11 cellular contexts compared by ENCODE assay signal in the genomic region with DNA sequence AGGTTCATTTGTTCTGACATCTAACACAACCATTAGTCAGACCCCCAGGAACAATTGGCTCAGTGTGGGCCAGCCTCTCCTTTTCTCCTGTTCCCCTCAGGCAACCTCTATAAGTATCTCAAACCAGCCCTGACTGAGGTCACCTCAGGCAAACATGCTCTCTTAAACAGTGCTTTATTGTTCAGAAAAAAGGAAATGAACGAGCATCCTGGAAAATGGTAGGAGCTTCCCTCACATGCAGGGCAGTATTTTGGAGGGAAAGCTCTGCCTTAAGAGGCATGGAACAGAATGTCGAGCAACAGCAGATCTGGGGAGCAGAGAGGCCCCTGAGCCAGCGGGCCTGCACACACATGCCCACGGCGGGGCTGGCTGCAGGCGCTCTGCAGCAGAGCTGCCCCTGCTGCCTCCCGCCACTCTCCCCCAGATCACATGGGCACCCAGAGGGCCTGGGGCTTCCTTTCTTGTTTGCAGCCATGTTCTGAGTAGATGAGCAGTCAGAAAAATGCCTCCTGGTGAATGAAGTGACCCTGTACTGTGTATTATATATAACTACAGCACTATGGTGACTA. TPM values are rescaled to one million over a fixed set of nuclear protein-coding genes. Genes with fewer than 3 reads are reported as not detected.
A peak's percentile ranks its signal among the peaks of the same experiment; 100 is the strongest.
DNase-seq lines count a peak whose midpoint lies in the region; ATAC-seq and TF ChIP-seq lines count a peak whose summit lies in the region.
"Had no signal": no experiment of that assay in that cellular context is flagged by ENCODE, and none has a peak within 500 bp of the region (broad histone marks: within the 10 kb centered on the region; RNA-seq: fewer than 3 reads in every experiment).

No MANE protein-coding gene starts in this region.

- H3K4me3 ChIP-seq in dorsolateral prefrontal cortex = no peak overlapping the region
- no peak overlapping the region for H3K4me3 ChIP-seq in tibial artery

- H3K9me3 ChIP-seq in tibial artery = no peaks in the 10 kb centered on the region

- H3K27me3 Mint-ChIP-seq in mesothelial cell of epicardium (ENCODE audit: low read depth) = no peaks in the 10 kb centered on the region

- peaks cover 0 to 8% (median 4%) of the 10 kb centered on the region in 4 donors for H3K4me1 ChIP-seq in tibial artery

- intact Hi-C loops in dorsolateral prefrontal cortex (cut with DNase I) (no loop called here), tibial artery (cut with DNase I; ENCODE audit: low total_unique reads) (no loop called here)

- H3K27ac Mint-ChIP-seq in mesothelial cell of epicardium = peak overlapping the region; percentile 81

- H3K27ac ChIP-seq in dorsolateral prefrontal cortex (peak overlapping the region in 41 of 59 donors; percentile 3 to 81 (median 53)), tibial artery (no peak overlapping the region)

- H3K4me3 Mint-ChIP-seq in mesothelial cell of epicardium = no peak overlapping the region
- H3K4me3 Mint-ChIP-seq: IgD-negative memory B cell had no signal

- H3K27me3 ChIP-seq in dorsolateral prefrontal cortex = no peaks in the 10 kb centered on the region
- H3K27me3 ChIP-seq in tibial artery = no peaks in the 10 kb centered on the region

- no peak for ATAC-seq in GM21360 (IDR thresholded peaks at IDR 0.05; ENCODE audit: unreplicated experiment)

- DNase-seq in ELF-1 (ENCODE audit: low read depth, low spot score) (peak; percentile 84), NCI-H2227 (lab: John Stamatoyannopoulos, UW; ENCODE audit: unreplicated experiment) (peak; percentile 84), dorsolateral prefrontal cortex (no peak), mesothelial cell of epicardium (ENCODE audit: low spot score in 2 of 2, unreplicated experiment in 2 of 2) (peak in 1 of 2 experiments; percentile 45), NOMO-1 (lab: John Stamatoyannopoulos, UW; ENCODE audit: unreplicated experiment in 2 of 2) (no peak), tibial artery (no peak)
- DNase-seq in stimulated activated CD4-positive, alpha-beta T cell treated with anti-CD3 and anti-CD28 coated beads, Interleukin-12 subunit alpha, Interleukin-12 subunit beta, amount 100 ng/mL, for 4 hours = no peak
- DNase-seq: GDM1, T-helper 9 cell had no signal

- no peaks in the 10 kb centered on the region for H3K36me3 Mint-ChIP-seq in mesothelial cell of epicardium
- H3K36me3 Mint-ChIP-seq: IgD-negative memory B cell had no signal

- no peaks in the 10 kb centered on the region for H3K9me3 Mint-ChIP-seq in mesothelial cell of epicardium

- TF ChIP-seq CTCF in dorsolateral prefrontal cortex (IDR thresholded peaks at IDR 0.05 in 54 of 56, conservative IDR thresholded peaks at IDR 0.05 in 2 of 56; ENCODE audit: low read depth in 1 of 56, partially characterized antibody in 56 of 56) (no peak), mesothelial cell of epicardium (IDR thresholded peaks at IDR 0.05; ENCODE audit: unreplicated experiment) (no peak), tibial artery (IDR thresholded peaks at IDR 0.05) (no peak)

- H3K36me3 ChIP-seq in tibial artery = no peaks in the 10 kb centered on the region

- H3K4me1 Mint-ChIP-seq in mesothelial cell of epicardium = peaks cover 20% of the 10 kb centered on the region
- H3K4me1 Mint-ChIP-seq: IgD-negative memory B cell had no signal

RNA-seq across cellular contexts. Expression of gene MOK, which starts 42.0 kb away (rescaled TPM):
- total RNA-seq in dorsolateral prefrontal cortex (10 to 100 TPM; 28.4 to 88.6 (median 50.3) TPM), mesothelial cell of epicardium (33.7 to 37.2 TPM (median 34.9 TPM) in 3 replicates)

RNA-seq across cellular contexts. Expression of gene ZNF839, which starts 56.6 kb away (rescaled TPM):
- total RNA-seq in dorsolateral prefrontal cortex (10 to 100 TPM in 117 of 120 experiments, 1 to 10 TPM in 3; 8.5 to 20.6 (median 14.9) TPM), mesothelial cell of epicardium (17.0 to 20.1 TPM (median 19.2 TPM) in 3 replicates)

Comparison
In these comparisons a context has a peak if more than half of its experiments do, and no peak if none do; other contexts are left out.
1. DNase-seq: peak in ELF-1 (single experiment) and NCI-H2227 (single experiment); none in dorsolateral prefrontal cortex (0 of 10), stimulated activated CD4-positive, alpha-beta T cell treated with anti-CD3 and anti-CD28 coated beads, Interleukin-12 subunit alpha, Interleukin-12 subunit beta, amount 100 ng/mL, for 4 hours (single experiment), NOMO-1 (0 of 2) and tibial artery (0 of 2).
2. H3K27ac ChIP-seq: peak in dorsolateral prefrontal cortex (41 of 59); none in tibial artery (0 of 2).